Comparison of ENCODE assay signal across 11 cellular contexts in genomic region chr17:82245144-82246039, GRCh38. TPM values are rescaled to one million over a fixed set of nuclear protein-coding genes. Genes with fewer than 3 reads are reported as not detected.
DNase-seq lines count a peak whose midpoint lies in the region; ATAC-seq, FAIRE-seq and TF ChIP-seq lines count a peak whose summit lies in the region.
"Had no signal": no experiment of that assay in that cellular context is flagged by ENCODE, and none has a peak within 500 bp of the region (broad histone marks: within the 10 kb centered on the region; RNA-seq: fewer than 3 reads in every experiment).

No MANE protein-coding gene starts in this region.

- peak overlapping the region; percentile 93 for H3K27ac Mint-ChIP-seq in nephron progenitor cell

- no peak overlapping the region; a peak in 1 of 4 replicates for H3K9ac ChIP-seq in K562 (ENCODE audit: insufficient read depth in 1 of 2, low read depth in 2 of 2, low read length in 2 of 2)

- no peak overlapping the region for H3K4me2 ChIP-seq in K562 (ENCODE audit: insufficient read depth, low read length)
- H3K4me2 ChIP-seq in hepatocyte: no peak overlapping the region

- H3K4me1 ChIP-seq in A673 (ENCODE audit: insufficient read depth, low read length, poor library complexity, severe bottlenecking): peaks cover 73% of the 10 kb centered on the region
- peaks cover 23 to 66% of the 10 kb centered on the region in 2 experiments for H3K4me1 ChIP-seq in K562 (replicated peaks in 1 of 2; ENCODE audit: control insufficient read depth in 2 of 2, insufficient read depth in 2 of 2, low read length in 2 of 2)
- peaks cover 19% of the 10 kb centered on the region for H3K4me1 ChIP-seq in hepatocyte (ENCODE audit: insufficient read depth)

- peaks cover 82% of the 10 kb centered on the region for H3K36me3 ChIP-seq in A673 (ENCODE audit: insufficient read depth, low read length, poor library complexity, severe bottlenecking)
- peaks cover 88% of the 10 kb centered on the region for H3K36me3 ChIP-seq in K562 (ENCODE audit: control insufficient read depth, insufficient read depth, low read length)
- no peaks in the 10 kb centered on the region for H3K36me3 ChIP-seq in hepatocyte (replicated peaks; ENCODE audit: insufficient read depth, low read depth)

- no peak for TF ChIP-seq POLR2A in K562 (conservative IDR thresholded peaks at IDR 0.05)

- H3K4me1 Mint-ChIP-seq in nephron progenitor cell: peaks cover 48% of the 10 kb centered on the region

- H3K9me1 ChIP-seq in K562 (ENCODE audit: control insufficient read depth, insufficient read depth, low read length): no peaks in the 10 kb centered on the region

- TF ChIP-seq RAD21 in K562 (CRISPR knock-in tag; conservative IDR thresholded peaks at IDR 0.05 in 1 of 2, IDR thresholded peaks at IDR 0.05 in 1 of 2): no peak

- intact Hi-C loops in A673 (cut with micrococcal nuclease; ENCODE audit: unreplicated experiment) (loop anchor here (2.0 to 10.0 kb wide), 2 partner anchors 75 to 169 kb away; partner anchors contain the start of genes HEXD and OGFOD3), K562 (cut with micrococcal nuclease) (no loop called here)

- peaks cover 49% of the 10 kb centered on the region for H3K79me2 ChIP-seq in K562 (ENCODE audit: control insufficient read depth, insufficient read depth, low read length)
- peaks cover 71% of the 10 kb centered on the region for H3K79me2 ChIP-seq in hepatocyte

- TF ChIP-seq CTCF in A673 (conservative IDR thresholded peaks at IDR 0.05; ENCODE audit: low read depth, low read length): 0 out of 2 replicates have a peak, but pooled peaks have one; percentile 21
- no peak for TF ChIP-seq CTCF in GM20000 (IDR thresholded peaks at IDR 0.05; ENCODE audit: extremely low read depth, missing control alignments)
- no peak for TF ChIP-seq CTCF in K562 (IDR thresholded peaks at IDR 0.05 in 2 of 3, conservative IDR thresholded peaks at IDR 0.05 in 1 of 3; ENCODE audit: insufficient read depth in 2 of 3, low read depth in 1 of 3, low read length in 3 of 3)
- no peak for TF ChIP-seq CTCF in nephron progenitor cell (IDR thresholded peaks at IDR 0.05)
- TF ChIP-seq CTCF in hepatocyte (IDR thresholded peaks at IDR 0.05; ENCODE audit: poor library complexity): no peak

- H3K9me3 ChIP-seq in A673 (ENCODE audit: low read depth, low read length, poor library complexity, severe bottlenecking): no peaks in the 10 kb centered on the region
- H3K9me3 ChIP-seq in K562 (replicated peaks; ENCODE audit: control insufficient read depth, insufficient read depth, low read depth, low read length): no peaks in the 10 kb centered on the region
- H3K9me3 ChIP-seq in hepatocyte (ENCODE audit: low read depth): no peaks in the 10 kb centered on the region
- H3K9me3 ChIP-seq: left lung had no signal

- H4K20me1 ChIP-seq in K562 (replicated peaks; ENCODE audit: control insufficient read depth, insufficient read depth, low read length): 0 out of 2 replicates have a peak, but pooled peaks cover 2% of the 10 kb centered on the region
- H4K20me1 ChIP-seq in hepatocyte (ENCODE audit: insufficient read depth, poor library complexity, severe bottlenecking): peaks cover 86% of the 10 kb centered on the region

- H2AFZ ChIP-seq in K562 (ENCODE audit: low read depth, low read length): no peak overlapping the region
- H2AFZ ChIP-seq in hepatocyte: no peak overlapping the region

- WGBS in K562 (ENCODE audit: insufficient coverage, low coverage, missing lambda C conversion rate): 94% methylated on average over 33 of the region's 47 CpGs
- WGBS in hepatocyte (ENCODE audit: low lambda C conversion rate, missing lambda C conversion rate): 96% methylated on average over 46 of the region's 47 CpGs

- no peak for TF ChIP-seq EP300 in K562 (IDR thresholded peaks at IDR 0.05; ENCODE audit: low read length)

- peaks cover 56% of the 10 kb centered on the region for H3K36me3 Mint-ChIP-seq in nephron progenitor cell (ENCODE audit: low read depth)

- H3K9me3 Mint-ChIP-seq in nephron progenitor cell: no peaks in the 10 kb centered on the region

- no peak overlapping the region for H3K4me3 ChIP-seq in A673 (ENCODE audit: low read depth, low read length, poor library complexity, severe bottlenecking)
- H3K4me3 ChIP-seq in K562: no peak overlapping the region
- H3K4me3 ChIP-seq in hepatocyte: no peak overlapping the region
- H3K4me3 ChIP-seq: left lung had no signal

- ATAC-seq in K562: no peak
- ATAC-seq in HG03439 (IDR thresholded peaks at IDR 0.05; ENCODE audit: unreplicated experiment): no peak
- ATAC-seq: left lung had no signal

- no peaks in the 10 kb centered on the region for H3K9me2 ChIP-seq in hepatocyte (replicated peaks; ENCODE audit: insufficient read depth)

- POLR2A ChIA-PET in A673 (lab: Charles Lee; ENCODE audit: low non-redundant PET): no interaction called here
- POLR2A ChIA-PET in K562 (lab: Yijun Ruan, JAX): interaction anchor here (0.6 to 1.1 kb wide), 3 partner anchors 14 to 85 kb away, joined by 3 to 4 read pairs (median 3); no protein-coding TSS in a partner anchor

- no peaks in the 10 kb centered on the region for H3K27me3 Mint-ChIP-seq in nephron progenitor cell (ENCODE audit: low read depth, poor library complexity)

- BruUV-seq in A673 (replicated peaks; lab: Mats Ljungman, UMichigan) (no TSS peak), K562 (replicated peaks; lab: Mats Ljungman, UMichigan) (no TSS peak)

- H3K4me3 Mint-ChIP-seq in nephron progenitor cell: no peak overlapping the region

- FAIRE-seq in K562 (lab: Jason Lieb, UNC): no peak

- H3K27ac ChIP-seq in A673 (ENCODE audit: low read depth, low read length, poor library complexity, severe bottlenecking) (peak overlapping the region; percentile 73), K562 (ENCODE audit: extremely low read depth, low read depth, low read length) (no peak overlapping the region), hepatocyte (no peak overlapping the region)

- in situ Hi-C loops in K562 (cut with MboI): no loop called here

- CTCF ChIA-PET in A673 (lab: Charles Lee): interaction anchor here (0.6 kb wide), 1 partner anchor 282 kb away, joined by 3 read pairs; no protein-coding TSS in a partner anchor
- CTCF ChIA-PET in K562 (lab: Yijun Ruan, JAX; ENCODE audit: low intra/inter-chr PET ratio): interaction anchor here (1.3 to 1.5 kb wide), 2 partner anchors 169 to 306 kb away, joined by 4 read pairs; no protein-coding TSS in a partner anchor

- H3K27me3 ChIP-seq in A673 (replicated peaks; ENCODE audit: insufficient read depth, low read depth, low read length, poor library complexity) (no peaks in the 10 kb centered on the region), K562 (ENCODE audit: control insufficient read depth in 2 of 2, insufficient read depth in 2 of 2, low read length in 2 of 2) (no peaks in the 10 kb centered on the region), hepatocyte (no peaks in the 10 kb centered on the region)
- H3K27me3 ChIP-seq: left lung had no signal

- DNase-seq in A673 (ENCODE audit: low spot score) (no peak), GM20000 (ENCODE audit: low spot score) (peak; percentile 23), K562 (ENCODE audit: extremely low read depth in 1 of 4, low spot score in 3 of 4) (no peak), nephron progenitor cell (no peak), NCI-H2107 (lab: John Stamatoyannopoulos, UW) (no peak), hepatocyte (ENCODE audit: low spot score) (no peak)
- no peak for DNase-seq in stimulated activated naive CD4-positive, alpha-beta T cell treated with Interleukin-2 at 50 U/mL for 16 hours (lab: John Stamatoyannopoulos, UW)
- DNase-seq: activated CD4-positive, alpha-beta T cell treated with anti-CD3 and anti-CD28 coated beads, Interleukin-2, amount 50 U/mL, for 1 hour; NCI-H524 had no signal

RNA-seq across cellular contexts. Expression of gene SLC16A3, which starts 16.6 kb away (rescaled TPM):
- total RNA-seq in A673 (2021) (0.97 and 2.8 TPM in 2 replicates), K562 (2014; rRNA removed) (1.8 and 2.5 TPM in 2 replicates), K562 (2014; rRNA removed; fragmentation: Illumina TruSeq; extraction: Trizol) (0.11 and 0.13 TPM in 2 replicates), K562 (2015; rRNA removed; fragmentation: Illumina TruSeq; extraction: Trizol) (1.0 and 1.2 TPM in 2 replicates), K562 (2021) (2.9 and 5.4 TPM in 2 replicates), hepatocyte (240 and 290 TPM in 2 replicates)
- 2.9 and 6.6 TPM in 2 replicates for total RNA-seq in K562 (2011; cell fraction: chromatin; rRNA removed; ENCODE audit: low replicate concordance)
- 10.0 and 10.5 TPM in 2 replicates for total RNA-seq in K562 (2011; cell fraction: nucleolus; rRNA removed)
- 4.4 and 5.7 TPM in 2 replicates for total RNA-seq in K562 (2011; cell fraction: nucleoplasm; rRNA removed)
- polyA plus RNA-seq in K562 (2011; rRNA removed) (3.7 and 8.3 TPM in 2 replicates), K562 (2014; fragmentation: Illumina TruSeq; extraction: Trizol) (0.58 and 0.78 TPM in 2 replicates), K562 (2014; fragmentation: Nextera tagmentation; extraction: Ambion mirVana) (not detected), K562 (2014; rRNA removed) (0.81 and 1.9 TPM in 2 replicates), hepatocyte (114 and 125 TPM in 2 replicates)
- polyA plus RNA-seq in K562 (2011; cell fraction: cytosol; rRNA removed): 9.7 and 12.8 TPM in 2 replicates
- polyA plus RNA-seq in K562 (2011; cell fraction: nucleus; rRNA removed): 9.1 and 10.2 TPM in 2 replicates
- 4.9 and 9.3 TPM in 2 replicates for polyA plus RNA-seq in K562 (2012)
- 2.9 and 3.7 TPM in 2 replicates for polyA minus RNA-seq in K562 (2011; rRNA and poly(A)+ RNA removed)
- polyA minus RNA-seq in K562 (2011; cell fraction: cytosol; rRNA and poly(A)+ RNA removed): 7.0 and 15.5 TPM in 2 replicates
- 4.8 and 6.9 TPM in 2 replicates for polyA minus RNA-seq in K562 (2011; cell fraction: nucleus; rRNA and poly(A)+ RNA removed)

RNA-seq across cellular contexts. Expression of gene CSNK1D, which starts 28.1 kb away (rescaled TPM):
- 139 and 150 TPM in 2 replicates for total RNA-seq in A673 (2021)
- total RNA-seq in K562 (2011; cell fraction: chromatin; rRNA removed; ENCODE audit: low replicate concordance): 268 and 441 TPM in 2 replicates
- 196 and 213 TPM in 2 replicates for total RNA-seq in K562 (2011; cell fraction: nucleolus; rRNA removed)
- 179 and 187 TPM in 2 replicates for total RNA-seq in K562 (2011; cell fraction: nucleoplasm; rRNA removed)
- 26.1 and 39.0 TPM in 2 replicates for total RNA-seq in K562 (2014; rRNA removed)
- total RNA-seq in K562 (2014; rRNA removed; fragmentation: Illumina TruSeq; extraction: Trizol): 35.9 and 41.3 TPM in 2 replicates
- total RNA-seq in K562 (2015; rRNA removed; fragmentation: Illumina TruSeq; extraction: Trizol): 35.7 and 36.6 TPM in 2 replicates
- total RNA-seq in K562 (2021): 95.3 and 114 TPM in 2 replicates
- polyA plus RNA-seq in K562 (2011; rRNA removed): 82.8 and 96.8 TPM in 2 replicates
- polyA plus RNA-seq in K562 (2011; cell fraction: cytosol; rRNA removed): 51.5 and 60.4 TPM in 2 replicates
- polyA plus RNA-seq in K562 (2011; cell fraction: nucleus; rRNA removed): 306 and 488 TPM in 2 replicates
- polyA plus RNA-seq in K562 (2012): 102 and 106 TPM in 2 replicates
- polyA plus RNA-seq in K562 (2014; fragmentation: Illumina TruSeq; extraction: Trizol): 123 and 133 TPM in 2 replicates
- 1 to 10 TPM; 6.5 to 7.4 TPM for polyA plus RNA-seq in K562 (2014; fragmentation: Nextera tagmentation; extraction: Ambion mirVana)
- polyA plus RNA-seq in K562 (2014; rRNA removed): 81.0 and 90.3 TPM in 2 replicates
- 56.2 and 74.7 TPM in 2 replicates for polyA minus RNA-seq in K562 (2011; rRNA and poly(A)+ RNA removed)
- polyA minus RNA-seq in K562 (2011; cell fraction: cytosol; rRNA and poly(A)+ RNA removed): 45.7 and 51.3 TPM in 2 replicates
- 71.1 and 74.9 TPM in 2 replicates for polyA minus RNA-seq in K562 (2011; cell fraction: nucleus; rRNA and poly(A)+ RNA removed)
- 55.7 and 72.5 TPM in 2 replicates for total RNA-seq in hepatocyte
- 152 and 193 TPM in 2 replicates for polyA plus RNA-seq in hepatocyte

RNA-seq across cellular contexts. Expression of gene CCDC57, which starts 32.8 kb away (rescaled TPM):
- 43.6 and 58.8 TPM in 2 replicates for total RNA-seq in A673 (2021)
- total RNA-seq in K562 (2011; cell fraction: chromatin; rRNA removed; ENCODE audit: low replicate concordance): 238 and 466 TPM in 2 replicates
- 176 and 211 TPM in 2 replicates for total RNA-seq in K562 (2011; cell fraction: nucleolus; rRNA removed)
- 135 and 163 TPM in 2 replicates for total RNA-seq in K562 (2011; cell fraction: nucleoplasm; rRNA removed)
- 13.6 and 19.0 TPM in 2 replicates for total RNA-seq in K562 (2014; rRNA removed)
- 10.7 TPM in 2 replicates for total RNA-seq in K562 (2014; rRNA removed; fragmentation: Illumina TruSeq; extraction: Trizol)
- 17.1 and 18.1 TPM in 2 replicates for total RNA-seq in K562 (2015; rRNA removed; fragmentation: Illumina TruSeq; extraction: Trizol)
- 33.8 and 36.0 TPM in 2 replicates for total RNA-seq in K562 (2021)
- polyA plus RNA-seq in K562 (2011; rRNA removed): 26.3 and 31.1 TPM in 2 replicates
- polyA plus RNA-seq in K562 (2011; cell fraction: cytosol; rRNA removed): 15.4 and 18.8 TPM in 2 replicates
- polyA plus RNA-seq in K562 (2011; cell fraction: nucleus; rRNA removed): 146 and 224 TPM in 2 replicates
- polyA plus RNA-seq in K562 (2012): 20.1 and 38.4 TPM in 2 replicates
- 12.9 and 19.9 TPM in 2 replicates for polyA plus RNA-seq in K562 (2014; fragmentation: Illumina TruSeq; extraction: Trizol)
- polyA plus RNA-seq in K562 (2014; fragmentation: Nextera tagmentation; extraction: Ambion mirVana): 1 to 10 TPM in 1 of 2 experiments, under 1 TPM in 1; 0.83 to 1.1 TPM
- polyA plus RNA-seq in K562 (2014; rRNA removed): 34.8 and 36.2 TPM in 2 replicates
- 15.9 and 16.8 TPM in 2 replicates for polyA minus RNA-seq in K562 (2011; rRNA and poly(A)+ RNA removed)
- 12.2 and 13.1 TPM in 2 replicates for polyA minus RNA-seq in K562 (2011; cell fraction: cytosol; rRNA and poly(A)+ RNA removed)
- polyA minus RNA-seq in K562 (2011; cell fraction: nucleus; rRNA and poly(A)+ RNA removed): 47.4 and 49.1 TPM in 2 replicates
- total RNA-seq in hepatocyte: 10.0 and 15.7 TPM in 2 replicates
- 29.8 and 49.5 TPM in 2 replicates for polyA plus RNA-seq in hepatocyte

Comparison
In these comparisons a context has a peak if more than half of its experiments do, and no peak if none do; other contexts are left out.
1. RNA of gene SLC16A3, which starts 16.6 kb away (total RNA-seq): 240 to 290 TPM in hepatocyte; 0.11 to 10.5 TPM in K562 and 0.97 to 2.8 TPM in A673; every median in the first group is over 10 times any median in the second.